ENCODE assay signal across 8 cellular contexts in the genomic region with DNA sequence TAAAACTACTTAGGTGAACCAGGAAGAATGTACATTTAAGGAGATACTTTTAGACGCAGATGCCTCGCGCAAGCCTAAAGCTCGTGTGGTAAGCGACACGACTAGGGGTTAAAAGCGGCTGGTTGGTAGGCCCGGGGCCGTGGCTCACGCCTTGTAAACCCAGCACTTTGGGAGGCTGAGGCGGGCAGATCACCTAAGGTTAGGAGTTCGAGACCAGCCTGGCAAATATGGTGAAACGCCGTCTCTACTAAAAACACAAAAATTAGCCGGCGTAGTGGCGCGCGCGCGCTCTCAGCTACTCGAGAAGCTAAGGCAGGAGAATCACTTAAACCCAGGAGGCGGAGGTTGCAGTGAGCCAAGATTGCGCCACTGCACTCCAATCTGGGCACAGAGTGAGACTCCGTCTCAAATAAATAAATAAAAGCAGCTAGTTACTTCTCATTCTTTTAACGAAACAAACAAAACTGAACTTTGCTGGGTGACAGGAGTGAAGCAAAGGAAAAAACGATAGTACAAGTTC. TPM values are rescaled to one million over a fixed set of nuclear protein-coding genes. Genes with fewer than 3 reads are reported as not detected.
A peak's percentile ranks its signal among the peaks of the same experiment; 100 is the strongest.
DNase-seq lines count a peak whose midpoint lies in the region; ATAC-seq and TF ChIP-seq lines count a peak whose summit lies in the region.

No MANE protein-coding gene starts in this region.

- no peak for TF ChIP-seq POLR2A in esophagus squamous epithelium (IDR thresholded peaks at IDR 0.05)

- peak overlapping the region; percentile 76 to 96 (median 90) for H3K27ac ChIP-seq in esophagus squamous epithelium

- peak; percentile 14 for DNase-seq in Ammon's horn (ENCODE audit: low spot score)
- DNase-seq in KBM-7, result peak; percentile 63
- peak; percentile 33 for DNase-seq in activated CD8-positive, alpha-beta memory T cell treated with anti-CD3 and anti-CD28 coated beads, Interleukin-2, amount 50 U/mL, for 4 hours
- DNase-seq in esophagus squamous epithelium (lab: John Stamatoyannopoulos, UW), result no peak
- no peak for DNase-seq in naive B cell
- no peak for DNase-seq in type B pancreatic cell (ENCODE audit: extremely low spot score, unreplicated experiment)
- no peak for DNase-seq in GOT3 (lab: John Stamatoyannopoulos, UW)

- H3K27me3 ChIP-seq in esophagus squamous epithelium, result no peaks in the 10 kb centered on the region

- H3K4me3 Mint-ChIP-seq in naive B cell (peak overlapping the region; percentile 95 to 100 (median 98)), type B pancreatic cell (peak overlapping the region; percentile 95)

- intact Hi-C loops in esophagus squamous epithelium (cut with DNase I), result no loop called here

- no peaks in the 10 kb centered on the region for H3K9me3 ChIP-seq in esophagus squamous epithelium

- TF ChIP-seq CTCF in esophagus squamous epithelium (IDR thresholded peaks at IDR 0.05) (no peak), type B pancreatic cell (conservative IDR thresholded peaks at IDR 0.05) (no peak)

- in situ Hi-C loops in KBM-7 (cut with MboI; ENCODE audit: low pct_unique_long_range_greater_than_20kb, low sequenced_read_pairs), result no loop called here

- H3K4me1 ChIP-seq in esophagus squamous epithelium, result peaks cover 21 to 62% (median 28%) of the 10 kb centered on the region in 3 donors

- H3K27me3 Mint-ChIP-seq in naive B cell (no peaks in the 10 kb centered on the region), type B pancreatic cell (no peaks in the 10 kb centered on the region)

- H3K9me3 Mint-ChIP-seq in naive B cell (no peaks in the 10 kb centered on the region), type B pancreatic cell (no peaks in the 10 kb centered on the region)

- 3 to 7% methylated on average over 27 of the region's 27 CpGs for WGBS in esophagus squamous epithelium, 2 donors

- peaks cover 4 to 10% of the 10 kb centered on the region in 2 donors for H3K36me3 Mint-ChIP-seq in naive B cell
- H3K36me3 Mint-ChIP-seq in type B pancreatic cell, result peaks cover 12% of the 10 kb centered on the region

- H3K4me1 Mint-ChIP-seq in naive B cell, result peaks cover 28 to 39% (median 36%) of the 10 kb centered on the region in 3 donors
- peaks cover 25% of the 10 kb centered on the region for H3K4me1 Mint-ChIP-seq in type B pancreatic cell (ENCODE audit: unreplicated experiment)

- H3K27ac Mint-ChIP-seq in naive B cell (peak overlapping the region in 5 of 6 donors; percentile 95 to 100 (median 98)), type B pancreatic cell (peak overlapping the region; percentile 96)

- ATAC-seq in naive B cell (ENCODE audit: low read depth in 2 of 2) (no peak), GM21526 (IDR thresholded peaks at IDR 0.05; ENCODE audit: low FRiP score, unreplicated experiment) (no peak)

- H3K36me3 ChIP-seq in esophagus squamous epithelium, result peaks cover 0 to 35% (median 0%) of the 10 kb centered on the region in 3 donors

- peak overlapping the region; percentile 56 to 95 (median 80) for H3K4me3 ChIP-seq in esophagus squamous epithelium

RNA-seq across cellular contexts. Expression of gene NUDT5, which starts 0.9 kb away (rescaled TPM):
- total RNA-seq in esophagus squamous epithelium (10 to 100 TPM; 30.7 to 79.3 (median 42.3) TPM), type B pancreatic cell (ENCODE audit: low replicate concordance) (52.7 and 67.7 TPM in 2 replicates)
- 10 to 100 TPM; 32.1 to 65.0 (median 42.2) TPM for polyA plus RNA-seq in naive B cell (ENCODE audit: low read depth in 6 of 6)

RNA-seq across cellular contexts. Expression of gene CDC123, which starts 1.2 kb away (rescaled TPM):
- 10 to 100 TPM; 37.4 to 84.8 (median 80.3) TPM for total RNA-seq in esophagus squamous epithelium
- 100 to 1,000 TPM in 5 of 6 donors, 10 to 100 TPM in 1; 98.5 to 184 (median 115) TPM for polyA plus RNA-seq in naive B cell (ENCODE audit: low read depth in 6 of 6)
- total RNA-seq in type B pancreatic cell (ENCODE audit: low replicate concordance), result 66.3 and 81.5 TPM in 2 replicates

Comparison
In these comparisons a context has a peak if more than half of its experiments do, and no peak if none do; other contexts are left out.
1. DNase-seq: peak in Ammon's horn (single experiment), KBM-7 (single experiment) and activated CD8-positive, alpha-beta memory T cell treated with anti-CD3 and anti-CD28 coated beads, Interleukin-2, amount 50 U/mL, for 4 hours (single experiment); none in esophagus squamous epithelium (single experiment), naive B cell (single experiment), type B pancreatic cell (single experiment) and GOT3 (single experiment).